20 cellular contexts compared by ENCODE assay signal in the genomic region with DNA sequence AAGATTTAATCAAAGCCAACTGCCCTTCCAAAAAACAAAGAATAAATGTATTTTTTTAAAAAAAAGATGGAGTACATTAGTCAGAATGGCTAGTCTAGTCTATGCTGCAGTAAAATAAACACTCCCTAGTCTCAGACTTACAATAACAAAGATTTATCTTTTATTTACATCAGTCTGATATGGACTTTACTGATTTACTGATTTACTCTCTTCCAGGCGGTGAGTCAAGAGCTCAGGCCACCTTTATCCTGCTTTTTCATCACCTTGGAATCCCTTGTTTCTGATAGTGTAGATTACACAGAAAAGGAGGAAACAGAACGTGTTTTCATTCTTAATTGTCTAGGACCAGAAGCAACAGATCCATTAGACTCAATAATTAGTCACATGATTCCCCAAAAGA.
DNase-seq lines count a peak whose midpoint lies in the region; ATAC-seq and TF ChIP-seq lines count a peak whose summit lies in the region.
"Had no signal": no experiment of that assay in that cellular context is flagged by ENCODE, and none has a peak within 500 bp of the region (broad histone marks: within the 10 kb centered on the region; RNA-seq: fewer than 3 reads in every experiment).

No MANE protein-coding gene starts in this region.

- H3K27me3 ChIP-seq in BJ (ENCODE audit: control insufficient read depth, insufficient read depth, low read length) (no peaks in the 10 kb centered on the region), colonic mucosa (no peaks in the 10 kb centered on the region)
- H3K27me3 ChIP-seq: BE2C, upper lobe of left lung had no signal

- ATAC-seq in GM21367 (IDR thresholded peaks at IDR 0.05; ENCODE audit: unreplicated experiment) = no peak
- ATAC-seq: heart left ventricle; left lobe of liver; naive thymus-derived CD4-positive, alpha-beta T cell had no signal

- no peak for TF ChIP-seq CTCF in BJ (IDR thresholded peaks at IDR 0.05; ENCODE audit: insufficient read depth, low read depth, low read length)
- no peak for TF ChIP-seq CTCF in choroid plexus epithelial cell (conservative IDR thresholded peaks at IDR 0.05; ENCODE audit: low read depth, low read length)
- no peak for TF ChIP-seq CTCF in colonic mucosa (IDR thresholded peaks at IDR 0.05)

- H3K36me3 ChIP-seq in BJ (ENCODE audit: control insufficient read depth, insufficient read depth, low read length) (no peaks in the 10 kb centered on the region), colonic mucosa (no peaks in the 10 kb centered on the region)
- H3K36me3 ChIP-seq: BE2C, heart left ventricle, upper lobe of left lung had no signal

- CTCF ChIA-PET in BJ (lab: Yijun Ruan, JAX) = no interaction called here

- intact Hi-C loops in colonic mucosa (cut with DNase I) = no loop called here

- H3K27ac ChIP-seq in colonic mucosa = no peak overlapping the region
- H3K27ac ChIP-seq: heart left ventricle, upper lobe of left lung had no signal

- H3K4me3 ChIP-seq in BJ (ENCODE audit: low read depth, low read length) (no peak overlapping the region), choroid plexus epithelial cell (ENCODE audit: low read depth, low read length) (no peak overlapping the region), colonic mucosa (no peak overlapping the region)
- H3K4me3 ChIP-seq: heart left ventricle, smooth muscle cell, upper lobe of left lung had no signal

- H3K4me1 ChIP-seq in colonic mucosa = no peaks in the 10 kb centered on the region
- H3K4me1 ChIP-seq: BE2C, heart left ventricle, upper lobe of left lung had no signal

- H3K9me3 ChIP-seq in colonic mucosa = no peaks in the 10 kb centered on the region
- H3K9me3 ChIP-seq: BE2C, heart left ventricle, upper lobe of left lung had no signal

- POLR2A ChIA-PET in BJ (lab: Charles Lee) = no interaction called here

- no peak overlapping the region for H3K9ac ChIP-seq in colonic mucosa (ENCODE audit: low read depth in 2 of 2, low read length in 2 of 2)

- peak; percentile 9 for DNase-seq in BJ (ENCODE audit: low read depth)
- peak; percentile 88 for DNase-seq in M059J (ENCODE audit: low read depth)
- peak; percentile 21 for DNase-seq in choroid plexus epithelial cell (ENCODE audit: low read depth)
- peak; percentile 79 for DNase-seq in kidney glomerular epithelial cell (lab: John Stamatoyannopoulos, UW)
- no peak for DNase-seq in NCI-H1105 (lab: John Stamatoyannopoulos, UW)
- DNase-seq in foreskin melanocyte = no peak
- no peak for DNase-seq in colonic mucosa
- DNase-seq: activated CD4-positive, alpha-beta T cell treated with anti-CD3 and anti-CD28 coated beads for 4 hours; activated gamma-delta T cell treated with Interleukin-2 at 50 U/mL for 16 hours; activated T-cell treated with anti-CD3 and anti-CD28 coated beads, Interleukin-2, amount 50 U/mL, for 24 hours; BE2C; heart left ventricle; naive thymus-derived CD4-positive, alpha-beta T cell; NCI-H1694; NCI-H69; retina; upper lobe of left lung had no signal

Comparison
In these comparisons a context has a peak if more than half of its experiments do, and no peak if none do; other contexts are left out.
1. DNase-seq: peak in BJ (single experiment), M059J (single experiment), choroid plexus epithelial cell (single experiment) and kidney glomerular epithelial cell (single experiment); none in NCI-H1105 (single experiment), foreskin melanocyte (single experiment) and colonic mucosa (single experiment).